ENCODE assay signal across 20 cellular contexts in the genomic region with DNA sequence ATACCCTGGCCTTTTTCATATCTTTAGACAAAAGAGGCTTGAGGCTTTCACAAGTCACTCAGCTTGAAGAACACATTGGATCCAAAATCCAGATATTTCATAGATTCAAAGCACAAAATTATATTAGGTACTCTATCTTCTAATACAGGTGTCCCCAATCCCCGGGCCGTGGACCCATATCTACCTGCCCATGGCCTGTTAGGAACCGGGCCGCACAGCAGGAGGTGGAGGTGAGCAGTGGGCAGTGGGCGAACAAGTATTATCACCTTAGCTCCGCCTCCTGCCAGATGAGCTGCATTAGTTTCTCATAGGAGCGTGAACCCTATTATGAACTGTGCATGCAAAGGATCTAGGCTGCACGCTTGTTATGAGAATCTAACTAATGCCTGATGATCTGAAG. TPM values are rescaled to one million over a fixed set of nuclear protein-coding genes. Genes with fewer than 3 reads are reported as not detected.
"Had no signal": no experiment of that assay in that cellular context is flagged by ENCODE, and none has a peak within 500 bp of the region (broad histone marks: within the 10 kb centered on the region; RNA-seq: fewer than 3 reads in every experiment).

No MANE protein-coding gene starts in this region.

- DNase-seq: IMR-90; KG1; MM.1S; NCI-H1436; NCI-H1694 treated with DMSO at 0.1 percent for 48 hours; NCI-H2029; NCI-H2081 treated with DMSO at 0.1 percent for 48 hours; NCI-H345; NCI-H446 treated with DMSO at 0.1 percent for 48 hours; NCI-H526 treated with DMSO at 0.1 percent for 48 hours; NCI-H774; NK-92 treated with Interleukin-12 subunit alpha and Interleukin-12 subunit beta, amount 100 ng/mL, for 24 hours; SJCRH30; T-helper 1 cell had no signal

- ATAC-seq: HepG2, Panc1, PC-3, SK-N-SH treated with all-trans-retinoic acid at 6 μM for 48 hours had no signal

RNA-seq across cellular contexts. Expression of a gene that starts 18.7 kb away (rescaled TPM):
- total RNA-seq: HepG2, HT1080, IMR-90, OCI-LY7, PC-3, SJCRH30 had no signal
